In the genomic region with DNA sequence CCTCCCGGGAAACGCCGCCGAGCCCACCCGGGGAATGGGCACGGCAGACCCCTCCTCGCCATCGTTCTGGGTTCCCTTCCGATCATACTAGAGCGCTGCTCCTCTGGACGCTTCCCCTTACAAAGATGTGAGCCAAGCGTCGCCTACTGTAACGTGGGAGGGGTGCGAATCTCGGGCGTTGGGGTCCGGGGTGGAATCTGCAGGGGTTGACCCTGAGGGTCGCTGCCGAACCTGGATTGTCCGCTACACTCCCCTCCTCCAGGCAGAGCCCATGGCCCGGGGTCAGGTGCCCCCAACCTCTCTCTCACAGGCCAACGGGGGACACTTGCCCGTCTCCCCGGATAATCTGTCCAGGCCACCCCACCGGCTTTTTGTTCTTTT, we compare ENCODE assay signal across 9 cellular contexts. TPM values are rescaled to one million over a fixed set of nuclear protein-coding genes. Genes with fewer than 3 reads are reported as not detected.
A peak's percentile ranks its signal among the peaks of the same experiment; 100 is the strongest.
DNase-seq lines count a peak whose midpoint lies in the region; FAIRE-seq and TF ChIP-seq lines count a peak whose summit lies in the region.
"Had no signal": no experiment of that assay in that cellular context is flagged by ENCODE, and none has a peak within 500 bp of the region (broad histone marks: within the 10 kb centered on the region; RNA-seq: fewer than 3 reads in every experiment).

No MANE protein-coding gene starts in this region.

- peaks cover 5 to 70% (median 18%) of the 10 kb centered on the region in 3 donors for H3K27me3 Mint-ChIP-seq in CD14-positive monocyte (ENCODE audit: low read depth in 3 of 3)

- intact Hi-C loops in CD14-positive monocyte (cut with micrococcal nuclease), result loop anchor here in 1 of 2 donors (10.0 kb wide), 1 partner anchor 69 kb away; no protein-coding TSS in a partner anchor
- intact Hi-C loops in PC-9 (cut with micrococcal nuclease; ENCODE audit: unreplicated experiment), result no loop called here
- intact Hi-C loops in endothelial cell of umbilical vein (cut with micrococcal nuclease), result no loop called here

- no peak overlapping the region for H3K9ac ChIP-seq in endothelial cell of umbilical vein (replicated peaks; ENCODE audit: extremely low read depth, insufficient read depth, low read length)

- peak overlapping the region in 1 of 7 donors; percentile 35 for H3K27ac Mint-ChIP-seq in CD14-positive monocyte

- H3K9me3 ChIP-seq in PC-9 (ENCODE audit: insufficient read depth, low read depth) (no peaks in the 10 kb centered on the region), endothelial cell of umbilical vein (replicated peaks; ENCODE audit: control insufficient read depth, insufficient read depth, low read length) (no peaks in the 10 kb centered on the region), osteoblast (ENCODE audit: low read depth, low read length) (no peaks in the 10 kb centered on the region)

- no peak for TF ChIP-seq POLR2A in endothelial cell of umbilical vein (IDR thresholded peaks at IDR 0.05; ENCODE audit: low read depth, low read length)

- H3K4me2 ChIP-seq in PC-9 (peak overlapping the region; percentile 57), endothelial cell of umbilical vein (ENCODE audit: insufficient read depth, low read length) (peak overlapping the region; percentile 18), osteoblast (ENCODE audit: insufficient read depth, low read length) (peak overlapping the region; percentile 71)

- BruUV-seq in PC-9 (replicated peaks; lab: Mats Ljungman, UMichigan) (no TSS peak), endothelial cell of umbilical vein (replicated peaks; lab: Mats Ljungman, UMichigan) (no TSS peak)

- POLR2A ChIA-PET in PC-9 (lab: Charles Lee; ENCODE audit: unreplicated experiment) (no interaction called here), endothelial cell of umbilical vein (lab: Charles Lee) (no interaction called here)

- H4K20me1 ChIP-seq in PC-9 (ENCODE audit: insufficient read depth), result no peaks in the 10 kb centered on the region
- no peaks in the 10 kb centered on the region for H4K20me1 ChIP-seq in endothelial cell of umbilical vein (replicated peaks; ENCODE audit: control insufficient read depth, extremely low read depth, insufficient read depth, low read length)
- H4K20me1 ChIP-seq in osteoblast (ENCODE audit: insufficient read depth, low read length), result peaks cover 72% of the 10 kb centered on the region

- H3K9me2 ChIP-seq in PC-9 (ENCODE audit: insufficient read depth), result no peaks in the 10 kb centered on the region

- TF ChIP-seq CTCF in CD14-positive monocyte (IDR thresholded peaks at IDR 0.05) (no peak), PC-9 (conservative IDR thresholded peaks at IDR 0.05) (no peak), endothelial cell of umbilical vein (IDR thresholded peaks at IDR 0.05; ENCODE audit: extremely low read depth in 1 of 2, insufficient read depth in 1 of 2, low read depth in 1 of 2, low read length in 2 of 2) (no peak), osteoblast (IDR thresholded peaks at IDR 0.05; ENCODE audit: extremely low read depth, low read depth, low read length) (no peak)

- H3K4me1 ChIP-seq in PC-9 (replicated peaks; ENCODE audit: insufficient read depth), result peaks cover 10% of the 10 kb centered on the region
- H3K4me1 ChIP-seq in endothelial cell of umbilical vein (ENCODE audit: control insufficient read depth, extremely low read depth, insufficient read depth, low read length), result peaks cover 9% of the 10 kb centered on the region
- H3K4me1 ChIP-seq in osteoblast (ENCODE audit: insufficient read depth, low read length), result peaks cover 23% of the 10 kb centered on the region

- H3K27me3 ChIP-seq in PC-9 (ENCODE audit: insufficient read depth, low read depth), result no peaks in the 10 kb centered on the region
- no peaks in the 10 kb centered on the region for H3K27me3 ChIP-seq in endothelial cell of umbilical vein (ENCODE audit: control insufficient read depth in 2 of 2, insufficient read depth in 2 of 2, low read length in 2 of 2)
- H3K27me3 ChIP-seq in osteoblast (ENCODE audit: insufficient read depth, low read length), result peaks cover 37% of the 10 kb centered on the region

- peak overlapping the region; percentile 70 to 72 for H3K4me3 Mint-ChIP-seq in CD14-positive monocyte

- H3K79me2 ChIP-seq in PC-9 (ENCODE audit: low read depth) (peaks cover 57% of the 10 kb centered on the region), endothelial cell of umbilical vein (ENCODE audit: control insufficient read depth, insufficient read depth, low read length) (peaks cover 54% of the 10 kb centered on the region), osteoblast (ENCODE audit: insufficient read depth, low read length) (peaks cover 83% of the 10 kb centered on the region)

- dilution Hi-C loops in endothelial cell of umbilical vein (cut with MboI; ENCODE audit: extremely low pct_ligation_motif_present, low sequenced_read_pairs), result no loop called here

- CTCF ChIA-PET in PC-9 (lab: Charles Lee), result no interaction called here
- CTCF ChIA-PET in endothelial cell of umbilical vein (lab: Charles Lee), result no interaction called here

- H3K27ac ChIP-seq in PC-9 (no peak overlapping the region), endothelial cell of umbilical vein (ENCODE audit: insufficient read depth, low read depth, low read length) (no peak overlapping the region), osteoblast (ENCODE audit: low read depth, low read length) (no peak overlapping the region)

- FAIRE-seq in endothelial cell of umbilical vein (lab: Jason Lieb, UNC) (no peak), RCC 7860 (lab: Jason Lieb, UNC) (no peak)

- H2AFZ ChIP-seq in PC-9 (no peak overlapping the region), endothelial cell of umbilical vein (ENCODE audit: low read depth, low read length) (no peak overlapping the region), osteoblast (ENCODE audit: low read length) (no peak overlapping the region)

- H3K9me3 Mint-ChIP-seq in CD14-positive monocyte, result peaks cover 0 to 12% (median 0%) of the 10 kb centered on the region in 7 donors

- H3K36me3 ChIP-seq in PC-9 (ENCODE audit: low read depth) (no peaks in the 10 kb centered on the region), endothelial cell of umbilical vein (ENCODE audit: control insufficient read depth in 2 of 2, extremely low read depth in 1 of 2, insufficient read depth in 2 of 2, low read length in 2 of 2) (no peaks in the 10 kb centered on the region), osteoblast (ENCODE audit: insufficient read depth, low read length) (no peaks in the 10 kb centered on the region)

- H3K4me1 Mint-ChIP-seq in CD14-positive monocyte, result peaks cover 38% of the 10 kb centered on the region

- no peaks in the 10 kb centered on the region for H3F3A ChIP-seq in PC-9 (ENCODE audit: insufficient read depth, low read depth)

- H3K36me3 Mint-ChIP-seq in CD14-positive monocyte, result peaks cover 8 to 10% of the 10 kb centered on the region in 2 donors

- no peak for DNase-seq in CD14-positive monocyte (ENCODE audit: low spot score)
- DNase-seq in PC-9, result no peak
- no peak for DNase-seq in endothelial cell of umbilical vein (ENCODE audit: low read depth, low spot score)
- no peak for DNase-seq in osteoblast (ENCODE audit: insufficient read length, low spot score, missing footprints)
- no peak for DNase-seq in NCI-H2196 treated with DMSO at 0.1 percent for 48 hours (lab: John Stamatoyannopoulos, UW; ENCODE audit: unreplicated experiment)
- DNase-seq in HK-2 (ENCODE audit: unreplicated experiment), result no peak
- no peak for DNase-seq in DMS153 (lab: John Stamatoyannopoulos, UW)
- DNase-seq in RCC 7860 (ENCODE audit: low spot score), result no peak
- DNase-seq: NCI-H1436 had no signal

- no peaks in the 10 kb centered on the region for H3K9me1 ChIP-seq in endothelial cell of umbilical vein (replicated peaks; ENCODE audit: control insufficient read depth, extremely low read depth, insufficient read depth, low read length)

- peak overlapping the region; percentile 39; the same call in 1 of the 2 replicates for H3K4me3 ChIP-seq in PC-9
- peak overlapping the region in 1 of 3 experiments; percentile 14 for H3K4me3 ChIP-seq in endothelial cell of umbilical vein (replicated peaks in 1 of 3; ENCODE audit: insufficient read depth in 1 of 3, low read depth in 1 of 3, low read length in 3 of 3)
- H3K4me3 ChIP-seq in osteoblast (ENCODE audit: insufficient read depth, low read length), result peak overlapping the region; percentile 65

TF ChIP-seq in endothelial cell of umbilical vein, 7 proteins besides CTCF, POLR2A, EP300 and RAD21:
- no peak for TF ChIP-seq GATA2 (IDR thresholded peaks at IDR 0.05; ENCODE audit: insufficient read depth, insufficient read length, low read depth, low read length)
- no peak for TF ChIP-seq FOS (IDR thresholded peaks at IDR 0.05; ENCODE audit: borderline replicate concordance, insufficient read depth, low read length)
- no peak for TF ChIP-seq MYC (IDR thresholded peaks at IDR 0.05; ENCODE audit: low read depth, low read length)
- no peak for TF ChIP-seq POLR2AphosphoS5 (IDR thresholded peaks at IDR 0.05; ENCODE audit: insufficient read depth, low read depth, low read length)
- TF ChIP-seq, protein P1, sequence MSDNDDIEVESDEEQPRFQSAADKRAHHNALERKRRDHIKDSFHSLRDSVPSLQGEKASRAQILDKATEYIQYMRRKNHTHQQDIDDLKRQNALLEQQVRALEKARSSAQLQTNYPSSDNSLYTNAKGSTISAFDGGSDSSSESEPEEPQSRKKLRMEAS (IDR thresholded peaks at IDR 0.05; ENCODE audit: insufficient read depth, insufficient read length), result no peak
- no peak for TF ChIP-seq EZH2 (IDR thresholded peaks at IDR 0.05; ENCODE audit: borderline replicate concordance, low read depth, low read length, severe bottlenecking)
- TF ChIP-seq JUN (IDR thresholded peaks at IDR 0.05; ENCODE audit: borderline replicate concordance, insufficient read depth, insufficient read length, low read depth), result no peak
TF ChIP-seq in endothelial cell of umbilical vein: peak in this region for 0.

RNA-seq across cellular contexts. Expression of a gene that starts 13.8 kb away (rescaled TPM):
- polyA plus RNA-seq in CD14-positive monocyte (1 to 10 TPM; 1.1 to 2.6 TPM), endothelial cell of umbilical vein (10.1 and 11.9 TPM in 2 replicates)
- total RNA-seq in PC-9 (2021) (0.68 and 1.5 TPM in 2 replicates), endothelial cell of umbilical vein (23.9 and 24.2 TPM in 2 replicates), osteoblast (14.7 and 14.8 TPM in 2 replicates)
- polyA plus RNA-seq in endothelial cell of umbilical vein (2011; cell fraction: cytosol; rRNA removed), result 11.0 and 11.3 TPM in 2 replicates
- 15.7 and 18.2 TPM in 2 replicates for polyA plus RNA-seq in endothelial cell of umbilical vein (2011; cell fraction: nucleus; rRNA removed)
- polyA plus RNA-seq in endothelial cell of umbilical vein (2012), result 19.4 and 20.9 TPM in 2 replicates
- 17.8 and 20.6 TPM in 2 replicates for polyA minus RNA-seq in endothelial cell of umbilical vein
- polyA minus RNA-seq in endothelial cell of umbilical vein (2011; cell fraction: cytosol; rRNA and poly(A)+ RNA removed), result 25.7 TPM
- polyA minus RNA-seq in endothelial cell of umbilical vein (2011; cell fraction: nucleus; rRNA and poly(A)+ RNA removed), result 12.8 and 13.3 TPM in 2 replicates

Comparison
In these comparisons a context has a peak if more than half of its experiments do, and no peak if none do; other contexts are left out.
1. H3K4me2 ChIP-seq: peak in every context shown above with its lines; median percentile 71 in osteoblast; 57 in PC-9; 18 in endothelial cell of umbilical vein.